Comparison of ENCODE assay signal across 8 cellular contexts in genomic region chr9:133375116-133375723, GRCh38. TPM values are rescaled to one million over a fixed set of nuclear protein-coding genes. Genes with fewer than 3 reads are reported as not detected.
DNase-seq lines count a peak whose midpoint lies in the region; ATAC-seq and TF ChIP-seq lines count a peak whose summit lies in the region.

No MANE protein-coding gene starts in this region.

- H3K9me3 ChIP-seq in KOPT-K1 (ENCODE audit: insufficient read depth, low read length, poor library complexity, severe bottlenecking) (no peaks in the 10 kb centered on the region), hepatocyte (ENCODE audit: low read depth) (no peaks in the 10 kb centered on the region)

- peaks cover 55% of the 10 kb centered on the region for H3K79me2 ChIP-seq in hepatocyte

- H3K4me1 ChIP-seq in hepatocyte (ENCODE audit: insufficient read depth), result peaks cover 26% of the 10 kb centered on the region

- peak; percentile 12 for ATAC-seq in GM21515 (IDR thresholded peaks at IDR 0.05; ENCODE audit: unreplicated experiment)
- no peak for ATAC-seq in GM18861 (IDR thresholded peaks at IDR 0.05; ENCODE audit: unreplicated experiment)

- peak overlapping the region; percentile 87 for H3K4me3 Mint-ChIP-seq in activated T-helper 2 cell treated with anti-CD3 and anti-CD28 coated beads, Interferon-gamma antibody, Interleukin-2, Interleukin-4, amounts not matched to agents 10 μg/mL and 5 μg/mL and 100 μg/mL, durations not matched to agents 14 hours and 24 hours and 36 hours (ENCODE audit: low read depth)

- H3K4me3 ChIP-seq in hepatocyte (peak overlapping the region; percentile 82), skeletal muscle cell (ENCODE audit: low read depth, low read length) (peak overlapping the region; percentile 95)

- no peaks in the 10 kb centered on the region for H3K9me3 Mint-ChIP-seq in activated T-helper 2 cell treated with anti-CD3 and anti-CD28 coated beads, Interferon-gamma antibody, Interleukin-2, Interleukin-4, amounts not matched to agents 10 μg/mL and 5 μg/mL and 100 μg/mL, durations not matched to agents 14 hours and 24 hours and 36 hours

- peak overlapping the region; percentile 96 for H3K27ac Mint-ChIP-seq in activated T-helper 2 cell treated with anti-CD3 and anti-CD28 coated beads, Interferon-gamma antibody, Interleukin-2, Interleukin-4, amounts not matched to agents 10 μg/mL and 5 μg/mL and 100 μg/mL, durations not matched to agents 14 hours and 24 hours and 36 hours

- H4K20me1 ChIP-seq in hepatocyte (ENCODE audit: insufficient read depth, poor library complexity, severe bottlenecking), result peaks cover 49% of the 10 kb centered on the region

- no peaks in the 10 kb centered on the region for H3K9me2 ChIP-seq in hepatocyte (replicated peaks; ENCODE audit: insufficient read depth)

- peaks cover 47% of the 10 kb centered on the region for H3K36me3 Mint-ChIP-seq in activated T-helper 2 cell treated with anti-CD3 and anti-CD28 coated beads, Interferon-gamma antibody, Interleukin-2, Interleukin-4, amounts not matched to agents 10 μg/mL and 5 μg/mL and 100 μg/mL, durations not matched to agents 14 hours and 24 hours and 36 hours (ENCODE audit: low read depth)

- H3K4me2 ChIP-seq in hepatocyte, result peak overlapping the region; percentile 88

- WGBS in hepatocyte (ENCODE audit: low lambda C conversion rate, missing lambda C conversion rate), result 2% methylated on average over 27 of the region's 39 CpGs

- no peaks in the 10 kb centered on the region for H3K27me3 ChIP-seq in hepatocyte

- DNase-seq in DMS153 treated with DMSO at 0.1 percent for 48 hours (lab: John Stamatoyannopoulos, UW; ENCODE audit: unreplicated experiment) (peak; percentile 15), DMS153 (lab: John Stamatoyannopoulos, UW) (no peak), hepatocyte (ENCODE audit: low spot score) (peak; percentile 82), skeletal muscle cell (ENCODE audit: low read depth) (no peak)
- DNase-seq in activated T-helper 2 cell treated with anti-CD3 and anti-CD28 coated beads, Interferon-gamma antibody, Interleukin-2, Interleukin-4, amounts not matched to agents 10 μg/mL and 5 μg/mL and 100 μg/mL, durations not matched to agents 14 hours and 24 hours and 36 hours (ENCODE audit: low spot score), result no peak

- TF ChIP-seq CTCF in hepatocyte (IDR thresholded peaks at IDR 0.05; ENCODE audit: poor library complexity), result peak; percentile 39

- H3K27ac ChIP-seq in KOPT-K1 (ENCODE audit: low read depth, low read length, poor library complexity, severe bottlenecking) (peak overlapping the region; percentile 85), hepatocyte (peak overlapping the region; percentile 99)

- H3K4me1 Mint-ChIP-seq in activated T-helper 2 cell treated with anti-CD3 and anti-CD28 coated beads, Interferon-gamma antibody, Interleukin-2, Interleukin-4, amounts not matched to agents 10 μg/mL and 5 μg/mL and 100 μg/mL, durations not matched to agents 14 hours and 24 hours and 36 hours (ENCODE audit: low read depth), result peaks cover 32% of the 10 kb centered on the region

- H2AFZ ChIP-seq in hepatocyte, result peak overlapping the region; percentile 18

- peaks cover 2% of the 10 kb centered on the region for H3K27me3 Mint-ChIP-seq in activated T-helper 2 cell treated with anti-CD3 and anti-CD28 coated beads, Interferon-gamma antibody, Interleukin-2, Interleukin-4, amounts not matched to agents 10 μg/mL and 5 μg/mL and 100 μg/mL, durations not matched to agents 14 hours and 24 hours and 36 hours (ENCODE audit: low read depth)

- intact Hi-C loops in activated T-helper 2 cell treated with anti-CD3 and anti-CD28 coated beads, Interferon-gamma antibody, Interleukin-2, Interleukin-4, amounts not matched to agents 10 μg/mL and 5 μg/mL and 100 μg/mL, durations not matched to agents 14 hours and 24 hours and 36 hours (cut with micrococcal nuclease), result loop anchor here (10.0 kb wide), 2 partner anchors 230 to 340 kb away; partner anchors contain the start of gene GTF3C5

- H3K36me3 ChIP-seq in KOPT-K1 (ENCODE audit: insufficient read depth, low read length) (peaks cover 21% of the 10 kb centered on the region; the same call in 1 of the 2 replicates), hepatocyte (replicated peaks; ENCODE audit: insufficient read depth, low read depth) (no peaks in the 10 kb centered on the region)

RNA-seq across cellular contexts. Expression of gene SURF4, which starts 0.6 kb away (rescaled TPM):
- total RNA-seq in activated T-helper 2 cell treated with anti-CD3 and anti-CD28 coated beads, Interferon-gamma antibody, Interleukin-2, Interleukin-4, amounts not matched to agents 10 μg/mL and 5 μg/mL and 100 μg/mL, durations not matched to agents 14 hours and 24 hours and 36 hours, result 388 and 393 TPM in 2 replicates
- 354 and 374 TPM in 2 replicates for total RNA-seq in hepatocyte
- polyA plus RNA-seq in hepatocyte, result 294 and 360 TPM in 2 replicates

RNA-seq across cellular contexts. Expression of gene STKLD1, which starts 0.9 kb away (rescaled TPM):
- 0.87 and 1.0 TPM in 2 replicates for total RNA-seq in activated T-helper 2 cell treated with anti-CD3 and anti-CD28 coated beads, Interferon-gamma antibody, Interleukin-2, Interleukin-4, amounts not matched to agents 10 μg/mL and 5 μg/mL and 100 μg/mL, durations not matched to agents 14 hours and 24 hours and 36 hours
- total RNA-seq in hepatocyte, result 0.10 and 0.48 TPM in 2 replicates
- polyA plus RNA-seq in hepatocyte, result 1.6 and 2.5 TPM in 2 replicates

RNA-seq across cellular contexts. Expression of gene SURF2, which starts 18.9 kb away (rescaled TPM):
- total RNA-seq in activated T-helper 2 cell treated with anti-CD3 and anti-CD28 coated beads, Interferon-gamma antibody, Interleukin-2, Interleukin-4, amounts not matched to agents 10 μg/mL and 5 μg/mL and 100 μg/mL, durations not matched to agents 14 hours and 24 hours and 36 hours, result 16.9 and 22.1 TPM in 2 replicates
- total RNA-seq in hepatocyte, result 13.2 and 13.6 TPM in 2 replicates
- 22.9 and 25.5 TPM in 2 replicates for polyA plus RNA-seq in hepatocyte

RNA-seq across cellular contexts. Expression of gene SURF1, which starts 18.9 kb away (rescaled TPM):
- total RNA-seq in activated T-helper 2 cell treated with anti-CD3 and anti-CD28 coated beads, Interferon-gamma antibody, Interleukin-2, Interleukin-4, amounts not matched to agents 10 μg/mL and 5 μg/mL and 100 μg/mL, durations not matched to agents 14 hours and 24 hours and 36 hours, result 32.4 and 33.0 TPM in 2 replicates
- 33.9 and 37.4 TPM in 2 replicates for total RNA-seq in hepatocyte
- 76.5 and 83.9 TPM in 2 replicates for polyA plus RNA-seq in hepatocyte

RNA-seq across cellular contexts. Expression of gene RPL7A, which starts 27.2 kb away (rescaled TPM):
- total RNA-seq in activated T-helper 2 cell treated with anti-CD3 and anti-CD28 coated beads, Interferon-gamma antibody, Interleukin-2, Interleukin-4, amounts not matched to agents 10 μg/mL and 5 μg/mL and 100 μg/mL, durations not matched to agents 14 hours and 24 hours and 36 hours, result 2,586 and 2,588 TPM in 2 replicates
- total RNA-seq in hepatocyte, result 2,138 and 2,226 TPM in 2 replicates
- 377 and 404 TPM in 2 replicates for polyA plus RNA-seq in hepatocyte

Comparison
In these comparisons a context has a peak if more than half of its experiments do, and no peak if none do; other contexts are left out.
1. DNase-seq: peak in DMS153 treated with DMSO at 0.1 percent for 48 hours (single experiment) and hepatocyte (single experiment); none in DMS153 (single experiment), activated T-helper 2 cell treated with anti-CD3 and anti-CD28 coated beads, Interferon-gamma antibody, Interleukin-2, Interleukin-4, amounts not matched to agents 10 μg/mL and 5 μg/mL and 100 μg/mL, durations not matched to agents 14 hours and 24 hours and 36 hours (single experiment) and skeletal muscle cell (single experiment).